ENCODE assay signal across 8 cellular contexts in genomic region chr6:14270925-14271791, GRCh38.
DNase-seq lines count a peak whose midpoint lies in the region; ATAC-seq and TF ChIP-seq lines count a peak whose summit lies in the region.

No MANE protein-coding gene starts in this region.

- POLR2A ChIA-PET in AG04449 (lab: Yijun Ruan, JAX): no interaction called here

- intact Hi-C loops in activated naive CD4-positive, alpha-beta T cell treated with anti-CD3 and anti-CD28 coated beads for 36 hours (cut with micrococcal nuclease): loop anchor here (5.0 kb wide), 1 partner anchor 366 kb away; no protein-coding TSS in a partner anchor
- intact Hi-C loops in testis (cut with DNase I; ENCODE audit: low total_unique reads): no loop called here

- DNase-seq in AG04449 (ENCODE audit: low read depth, low spot score): peak; percentile 7
- DNase-seq in MV-4-11 (lab: John Stamatoyannopoulos, UW): peak; percentile 86
- peak; percentile 82 for DNase-seq in activated naive CD4-positive, alpha-beta T cell treated with anti-CD3 and anti-CD28 coated beads for 36 hours
- DNase-seq in naive B cell: peak; percentile 21
- no peak for DNase-seq in testis
- no peak for DNase-seq in G401 (ENCODE audit: low spot score)
- DNase-seq in NCI-H345 (lab: John Stamatoyannopoulos, UW): no peak
- DNase-seq in COLO668 (lab: John Stamatoyannopoulos, UW; ENCODE audit: unreplicated experiment): no peak

- TF ChIP-seq CTCF in AG04449 (IDR thresholded peaks at IDR 0.05; ENCODE audit: insufficient read depth, low read length, missing control alignments) (no peak), testis (IDR thresholded peaks at IDR 0.05) (no peak)

- CTCF ChIA-PET in AG04449 (lab: Yijun Ruan, JAX): no interaction called here
- CTCF ChIA-PET in activated naive CD4-positive, alpha-beta T cell treated with anti-CD3 and anti-CD28 coated beads for 36 hours (lab: Charles Lee): interaction anchor here (0.5 to 0.7 kb wide), 3 partner anchors 9 to 831 kb away, joined by 3 read pairs; no protein-coding TSS in a partner anchor

- TF ChIP-seq POLR2A in testis (IDR thresholded peaks at IDR 0.05): no peak

- no peaks in the 10 kb centered on the region for H3K36me3 ChIP-seq in testis (ENCODE audit: low read depth, missing control alignments)

- WGBS in testis, 2 donors: 79 to 81% methylated on average over 11 of the region's 11 CpGs

- in situ Hi-C loops in G401 (cut with HindIII; ENCODE audit: low sequenced_read_pairs): no loop called here

- peak overlapping the region; percentile 5 for H3K4me3 Mint-ChIP-seq in activated naive CD4-positive, alpha-beta T cell treated with anti-CD3 and anti-CD28 coated beads for 36 hours
- H3K4me3 Mint-ChIP-seq in naive B cell: peak overlapping the region in 5 of 8 donors; percentile 31 to 77 (median 49)

- H3K4me1 ChIP-seq in testis: peaks cover 11% of the 10 kb centered on the region

- peak; percentile 27 to 28 for ATAC-seq in naive B cell (ENCODE audit: low read depth in 2 of 2)

- H3K9me3 ChIP-seq in testis: no peaks in the 10 kb centered on the region

- H3K4me3 ChIP-seq in AG04449 (ENCODE audit: low read depth, low read length) (no peak overlapping the region), testis (no peak overlapping the region)

- H3K9me3 Mint-ChIP-seq in activated naive CD4-positive, alpha-beta T cell treated with anti-CD3 and anti-CD28 coated beads for 36 hours: peaks cover 3% of the 10 kb centered on the region
- peaks cover 0 to 5% (median 0%) of the 10 kb centered on the region in 7 donors for H3K9me3 Mint-ChIP-seq in naive B cell

- H3K36me3 Mint-ChIP-seq in activated naive CD4-positive, alpha-beta T cell treated with anti-CD3 and anti-CD28 coated beads for 36 hours (ENCODE audit: low read depth): no peaks in the 10 kb centered on the region
- H3K36me3 Mint-ChIP-seq in naive B cell: peaks cover 0 to 11% of the 10 kb centered on the region in 2 donors

- peaks cover 36% of the 10 kb centered on the region for H3K4me1 Mint-ChIP-seq in activated naive CD4-positive, alpha-beta T cell treated with anti-CD3 and anti-CD28 coated beads for 36 hours (ENCODE audit: low read depth)
- peaks cover 78 to 98% (median 86%) of the 10 kb centered on the region in 3 donors for H3K4me1 Mint-ChIP-seq in naive B cell

- no peaks in the 10 kb centered on the region for H3K27me3 ChIP-seq in testis

- no peaks in the 10 kb centered on the region for H3K27me3 Mint-ChIP-seq in activated naive CD4-positive, alpha-beta T cell treated with anti-CD3 and anti-CD28 coated beads for 36 hours (ENCODE audit: low read depth)
- H3K27me3 Mint-ChIP-seq in naive B cell: no peaks in the 10 kb centered on the region

- no peak overlapping the region for H3K27ac ChIP-seq in testis

- peak overlapping the region; percentile 50 for H3K27ac Mint-ChIP-seq in activated naive CD4-positive, alpha-beta T cell treated with anti-CD3 and anti-CD28 coated beads for 36 hours
- peak overlapping the region in 4 of 6 donors; percentile 31 to 90 (median 86) for H3K27ac Mint-ChIP-seq in naive B cell

Comparison
In these comparisons a context has a peak if more than half of its experiments do, and no peak if none do; other contexts are left out.
1. DNase-seq: peak in AG04449 (single experiment), MV-4-11 (single experiment), activated naive CD4-positive, alpha-beta T cell treated with anti-CD3 and anti-CD28 coated beads for 36 hours (single experiment) and naive B cell (single experiment); none in testis (single experiment), G401 (single experiment), NCI-H345 (single experiment) and COLO668 (single experiment).